Comparison of ENCODE assay signal across 22 cellular contexts in the genomic region with DNA sequence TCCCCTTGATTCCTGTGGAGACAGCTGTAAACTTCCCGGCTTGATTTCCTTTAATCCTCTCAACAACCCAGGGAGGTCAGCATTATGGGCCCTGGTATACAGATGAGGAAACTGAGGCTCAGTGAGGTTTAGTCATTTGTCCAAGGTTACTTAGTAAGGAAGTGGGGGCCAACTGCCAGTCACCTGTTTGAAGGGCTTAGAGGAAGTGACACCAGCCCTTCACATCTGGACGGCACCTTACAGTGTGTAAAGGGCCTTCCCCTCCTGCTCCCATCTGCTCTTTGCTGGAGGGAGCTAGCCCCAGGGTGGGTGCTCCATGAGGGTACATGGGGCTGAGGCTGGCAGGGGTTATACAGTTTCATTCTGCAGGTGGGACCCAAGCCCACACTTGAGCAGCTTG. TPM values are rescaled to one million over a fixed set of nuclear protein-coding genes. Genes with fewer than 3 reads are reported as not detected.
"Had no signal": no experiment of that assay in that cellular context is flagged by ENCODE, and none has a peak within 500 bp of the region (broad histone marks: within the 10 kb centered on the region; RNA-seq: fewer than 3 reads in every experiment).

No MANE protein-coding gene starts in this region.

- DNase-seq: activated CD4-positive, alpha-beta T cell treated with anti-CD3 and anti-CD28 coated beads, Interleukin-2, amount 50 U/mL, for 48 hours; activated CD4-positive, CD25-positive, alpha-beta regulatory T cell treated with anti-CD3 and anti-CD28 coated beads, Interleukin-2, amount 50 U/mL, for 72 hours; activated gamma-delta T cell treated with Interleukin-2 at 50 U/mL for 16 hours; activated T-cell treated with anti-CD3 and anti-CD28 coated beads, Interleukin-2, amount 50 U/mL, for 48 hours; anterior cingulate cortex; brain microvascular endothelial cell; effector CD4-positive, alpha-beta T cell; foreskin keratinocyte; immature natural killer cell; left colon; naive thymus-derived CD8-positive, alpha-beta T cell; stimulated activated CD4-positive, alpha-beta T cell treated with anti-CD3 and anti-CD28 coated beads, Interleukin-4, amount 100 ng/mL, for 4 hours; stimulated activated CD8-positive, alpha-beta memory T cell treated with anti-CD3 and anti-CD28 coated beads, Interleukin-4, amount 100 ng/mL, for 48 hours; stimulated activated naive CD8-positive, alpha-beta T cell treated with anti-CD3 and anti-CD28 coated beads, Interleukin-15, amount 100 ng/mL, for 72 hours; SW 1271; testis; upper lobe of right lung had no signal

- H3K9me3 ChIP-seq: neutrophil, testis, upper lobe of right lung had no signal

- H3K4me1 ChIP-seq: foreskin keratinocyte, upper lobe of right lung had no signal

- H3K4me2 ChIP-seq: smooth muscle cell had no signal

- H3K27ac ChIP-seq: brain microvascular endothelial cell, coronary artery, foreskin keratinocyte, neutrophil, testis, upper lobe of right lung had no signal

- H3K27me3 ChIP-seq: brain microvascular endothelial cell, foreskin keratinocyte, neutrophil, testis, upper lobe of right lung had no signal

- FAIRE-seq: endothelial cell of umbilical vein had no signal

- H3K4me3 ChIP-seq: coronary artery, smooth muscle cell, testis, upper lobe of right lung had no signal

- ATAC-seq: foreskin keratinocyte; left colon; naive thymus-derived CD8-positive, alpha-beta T cell; stimulated activated naive CD8-positive, alpha-beta T cell treated with anti-CD3 and anti-CD28 coated beads, Interleukin-15, amount 100 ng/mL, for 72 hours; upper lobe of right lung had no signal

RNA-seq across cellular contexts. Expression of a gene that starts 35.3 kb away (rescaled TPM):
- total RNA-seq: left colon; mononuclear cell; naive thymus-derived CD8-positive, alpha-beta T cell; upper lobe of right lung had no signal
- polyA plus RNA-seq: immature natural killer cell; naive thymus-derived CD8-positive, alpha-beta T cell had no signal
